ENCODE assay signal across 1 cellular context in genomic region chr10:59903871-59904270, GRCh38.
TF ChIP-seq lines count a peak whose summit lies in the region.

No MANE protein-coding gene starts in this region.

TF ChIP-seq in H1, 55 proteins besides CTCF, POLR2A, EP300 and RAD21 (continued from another document):
- no peak for TF ChIP-seq NANOG (IDR thresholded peaks at IDR 0.05; ENCODE audit: insufficient read depth, low read depth, low read length, poor library complexity, severe bottlenecking)
